ENCODE assay signal across 9 cellular contexts in the genomic region with DNA sequence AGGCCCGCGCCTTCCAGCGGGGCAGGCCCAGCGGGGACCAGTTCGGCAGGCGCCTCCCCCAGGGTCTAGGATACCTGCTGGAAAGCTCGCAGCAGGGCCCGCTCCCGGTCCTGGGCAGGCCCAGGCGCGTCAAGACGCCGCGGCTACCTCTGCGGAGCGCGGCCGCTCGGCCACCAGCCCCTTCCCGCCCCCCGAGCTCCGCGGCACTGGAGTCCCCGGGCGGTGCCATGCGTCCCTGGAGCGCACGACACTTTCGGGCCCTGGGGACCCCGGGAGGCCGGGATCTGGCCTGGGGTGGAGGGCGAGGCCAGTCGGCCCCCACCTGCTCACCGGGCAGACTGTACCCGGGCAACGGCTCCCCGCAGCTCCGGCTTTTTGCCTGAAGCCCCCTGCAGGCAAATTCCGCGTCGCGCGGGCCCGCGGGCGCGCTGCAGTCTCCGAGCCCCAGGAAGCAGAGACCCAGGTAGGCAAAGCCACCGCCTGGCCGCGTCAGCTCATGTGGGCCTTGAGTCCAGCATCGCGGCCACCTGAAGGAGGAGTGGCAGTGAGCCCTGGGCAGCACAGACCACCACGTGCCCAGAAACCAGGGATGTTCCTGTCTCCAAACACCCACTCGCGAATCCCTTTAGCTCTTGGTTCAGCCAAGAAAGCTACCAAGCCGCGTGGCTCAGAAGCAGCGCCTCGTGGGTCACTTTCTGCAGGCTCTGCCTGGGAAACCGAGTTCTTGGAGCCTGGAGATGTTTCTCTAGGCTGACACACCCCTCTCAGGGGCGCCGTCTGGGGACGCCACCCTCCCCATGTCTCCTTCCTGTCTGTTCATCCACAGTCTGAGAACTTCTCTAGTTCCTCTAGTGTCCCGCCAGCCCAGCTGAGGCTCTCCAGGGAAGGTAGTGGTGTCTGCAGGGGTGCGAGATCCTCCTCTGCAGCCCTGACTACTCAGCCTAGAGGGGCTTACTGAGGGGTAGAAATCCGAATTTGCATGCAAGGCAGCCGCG. TPM values are rescaled to one million over a fixed set of nuclear protein-coding genes. Genes with fewer than 3 reads are reported as not detected.
A peak's percentile ranks its signal among the peaks of the same experiment; 100 is the strongest.
DNase-seq lines count a peak whose midpoint lies in the region; ATAC-seq and TF ChIP-seq lines count a peak whose summit lies in the region.
"Had no signal": no experiment of that assay in that cellular context is flagged by ENCODE, and none has a peak within 500 bp of the region (broad histone marks: within the 10 kb centered on the region; RNA-seq: fewer than 3 reads in every experiment).

No MANE protein-coding gene starts in this region.

- CTCF ChIA-PET in activated naive CD4-positive, alpha-beta T cell treated with anti-CD3 and anti-CD28 coated beads, Interleukin-2, amount 10 ng/mL, durations not matched to agents 7 days and 5 days (lab: Charles Lee), result no interaction called here

- peak overlapping the region; percentile 62; the same call in 1 of the 2 replicates for H3K4me3 ChIP-seq in iPS-20b (ENCODE audit: low read length)
- peak overlapping the region; percentile 47 for H3K4me3 ChIP-seq in thoracic aorta

- no peak overlapping the region for H3K9ac ChIP-seq in iPS-20b (ENCODE audit: low read depth, low read length)

- peaks cover 10% of the 10 kb centered on the region for H3K4me1 Mint-ChIP-seq in activated naive CD4-positive, alpha-beta T cell treated with anti-CD3 and anti-CD28 coated beads, Interleukin-2, amount 10 ng/mL, durations not matched to agents 7 days and 5 days

- no peak overlapping the region for H3K27ac Mint-ChIP-seq in activated naive CD4-positive, alpha-beta T cell treated with anti-CD3 and anti-CD28 coated beads, Interleukin-2, amount 10 ng/mL, durations not matched to agents 7 days and 5 days

- peak; percentile 17 for DNase-seq in activated naive CD4-positive, alpha-beta T cell treated with anti-CD3 and anti-CD28 coated beads, Interleukin-2, amount 50 U/mL, for 16 hours
- DNase-seq in activated naive CD4-positive, alpha-beta T cell treated with anti-CD3 and anti-CD28 coated beads, Interleukin-2, amount 10 ng/mL, durations not matched to agents 7 days and 5 days, result no peak
- DNase-seq in activated CD8-positive, alpha-beta memory T cell treated with anti-CD3 and anti-CD28 coated beads, Interleukin-2, amount 50 U/mL, for 4 hours, result peak; percentile 24
- DNase-seq in thoracic aorta (ENCODE audit: low spot score) (no peak), NCI-H748 treated with DMSO at 0.1 percent for 48 hours (lab: John Stamatoyannopoulos, UW) (no peak)

- no peaks in the 10 kb centered on the region for H3K36me3 ChIP-seq in iPS-20b (ENCODE audit: insufficient read depth, low read depth, low read length)
- H3K36me3 ChIP-seq in thoracic aorta, result no peaks in the 10 kb centered on the region

- ATAC-seq in thoracic aorta (ENCODE audit: insufficient number of reproducible peaks, low FRiP score, low read depth) (no peak), HG03097 (IDR thresholded peaks at IDR 0.05; ENCODE audit: low FRiP score, unreplicated experiment) (no peak), GM19328 (IDR thresholded peaks at IDR 0.05; ENCODE audit: unreplicated experiment) (no peak)
- ATAC-seq: Panc1 had no signal

- peaks cover 6% of the 10 kb centered on the region for H3K9me3 Mint-ChIP-seq in activated naive CD4-positive, alpha-beta T cell treated with anti-CD3 and anti-CD28 coated beads, Interleukin-2, amount 10 ng/mL, durations not matched to agents 7 days and 5 days

- H3K4me1 ChIP-seq in iPS-20b (ENCODE audit: insufficient read depth, low read length) (no peaks in the 10 kb centered on the region; the same call in 1 of the 2 replicates), thoracic aorta (ENCODE audit: control insufficient read depth in 1 of 2, low read depth in 2 of 2) (no peaks in the 10 kb centered on the region)

- peaks cover 15% of the 10 kb centered on the region for H3K27me3 Mint-ChIP-seq in activated naive CD4-positive, alpha-beta T cell treated with anti-CD3 and anti-CD28 coated beads, Interleukin-2, amount 10 ng/mL, durations not matched to agents 7 days and 5 days

- H3K27ac ChIP-seq in iPS-20b (ENCODE audit: low read length) (no peak overlapping the region), thoracic aorta (no peak overlapping the region)

- no peak for TF ChIP-seq CTCF in thoracic aorta (IDR thresholded peaks at IDR 0.05)

- H3K36me3 Mint-ChIP-seq in activated naive CD4-positive, alpha-beta T cell treated with anti-CD3 and anti-CD28 coated beads, Interleukin-2, amount 10 ng/mL, durations not matched to agents 7 days and 5 days, result no peaks in the 10 kb centered on the region

- H3K27me3 ChIP-seq in iPS-20b (ENCODE audit: insufficient read depth, low read length) (peaks cover 32% of the 10 kb centered on the region), thoracic aorta (replicated peaks; ENCODE audit: insufficient read depth) (no peaks in the 10 kb centered on the region)

- H3K4me3 Mint-ChIP-seq in activated naive CD4-positive, alpha-beta T cell treated with anti-CD3 and anti-CD28 coated beads, Interleukin-2, amount 10 ng/mL, durations not matched to agents 7 days and 5 days, result no peak overlapping the region

- H3K9me3 ChIP-seq in iPS-20b (ENCODE audit: insufficient read depth, low read depth, low read length), result no peaks in the 10 kb centered on the region
- H3K9me3 ChIP-seq in thoracic aorta, result no peaks in the 10 kb centered on the region

RNA-seq across cellular contexts. Expression of gene APBB1IP, which starts 46.1 kb away (rescaled TPM):
- 1 to 10 TPM; 8.4 to 9.2 TPM for total RNA-seq in thoracic aorta

Comparison
In these comparisons a context has a peak if more than half of its experiments do, and no peak if none do; other contexts are left out.
1. DNase-seq: peak in activated naive CD4-positive, alpha-beta T cell treated with anti-CD3 and anti-CD28 coated beads, Interleukin-2, amount 50 U/mL, for 16 hours (single experiment) and activated CD8-positive, alpha-beta memory T cell treated with anti-CD3 and anti-CD28 coated beads, Interleukin-2, amount 50 U/mL, for 4 hours (single experiment); none in activated naive CD4-positive, alpha-beta T cell treated with anti-CD3 and anti-CD28 coated beads, Interleukin-2, amount 10 ng/mL, durations not matched to agents 7 days and 5 days (single experiment), thoracic aorta (single experiment) and NCI-H748 treated with DMSO at 0.1 percent for 48 hours (single experiment).